ENCODE assay signal across 16 cellular contexts in the genomic region with DNA sequence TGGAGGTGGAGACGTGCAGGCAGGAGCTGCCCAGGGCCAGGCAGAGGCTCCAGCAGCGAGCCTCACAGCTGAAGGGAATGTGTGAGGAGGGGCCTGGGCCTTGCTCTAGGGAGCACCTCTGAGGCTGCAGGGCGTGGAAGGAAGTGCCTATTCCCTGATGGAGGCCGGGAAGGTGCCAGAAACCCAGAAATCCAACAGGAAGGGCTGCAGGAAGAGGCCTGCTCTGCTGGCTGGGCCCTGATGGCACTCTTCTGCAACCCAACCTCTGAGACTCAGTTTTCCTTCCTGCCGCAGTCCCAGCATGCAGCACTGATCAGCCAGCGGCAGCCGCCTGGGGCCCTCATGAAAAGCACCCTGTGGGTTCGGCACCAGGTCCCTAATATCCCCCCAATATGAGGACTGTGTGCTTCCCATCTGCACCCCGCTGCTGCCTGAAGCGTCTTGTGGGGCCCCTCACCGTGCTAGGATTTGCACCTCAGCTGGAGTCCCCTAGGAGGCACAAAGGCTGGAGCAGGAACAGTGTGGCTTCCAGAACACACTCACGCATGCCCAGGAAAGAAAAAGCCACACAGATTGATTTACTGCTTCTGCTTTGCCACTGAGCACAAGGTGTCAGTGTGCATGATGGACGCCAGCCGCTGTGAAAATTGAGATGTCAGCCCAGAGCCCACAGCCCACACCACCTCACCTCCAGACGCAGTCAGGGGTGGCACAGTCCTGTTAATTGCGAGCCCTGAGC. TPM values are rescaled to one million over a fixed set of nuclear protein-coding genes. Genes with fewer than 3 reads are reported as not detected.
DNase-seq lines count a peak whose midpoint lies in the region; ATAC-seq, FAIRE-seq and TF ChIP-seq lines count a peak whose summit lies in the region.
"Had no signal": no experiment of that assay in that cellular context is flagged by ENCODE, and none has a peak within 500 bp of the region (broad histone marks: within the 10 kb centered on the region; RNA-seq: fewer than 3 reads in every experiment).

No MANE protein-coding gene starts in this region.

- CTCF ChIA-PET in H1 (lab: Charles Lee; ENCODE audit: partially characterized antibody): interaction anchor here (1.0 to 2.7 kb wide), 6 partner anchors 20 to 49 kb away, joined by 3 to 7 read pairs (median 6); no protein-coding TSS in a partner anchor

- H3K4me2 ChIP-seq in H1 (ENCODE audit: insufficient read depth in 1 of 2, low read depth in 2 of 2, low read length in 2 of 2) (no peak overlapping the region), neuronal stem cell (ENCODE audit: insufficient read depth, low read length, poor library complexity, severe bottlenecking) (no peak overlapping the region)

- no peak overlapping the region for H2BK120ac ChIP-seq in H1 (replicated peaks; ENCODE audit: low read depth, low read length)
- H2BK120ac ChIP-seq in neuronal stem cell (ENCODE audit: low read depth, low read length): no peak overlapping the region

- TF ChIP-seq RAD21 in H1 (IDR thresholded peaks at IDR 0.05 in 1 of 2, conservative IDR thresholded peaks at IDR 0.05 in 1 of 2; ENCODE audit: low read depth in 2 of 2, low read length in 2 of 2): no peak

- H3K56ac ChIP-seq in H1 (replicated peaks; ENCODE audit: insufficient read length, low read depth, low read length): no peak overlapping the region

- H2BK5ac ChIP-seq in H1 (ENCODE audit: low read depth, low read length) (no peak overlapping the region), neuronal stem cell (ENCODE audit: low read length) (no peak overlapping the region)

- TF ChIP-seq POLR2A in H1 (IDR thresholded peaks at IDR 0.05; ENCODE audit: control extremely low read depth in 1 of 2, low read depth in 2 of 2, low read length in 2 of 2): no peak

- H3K14ac ChIP-seq in H1 (ENCODE audit: insufficient read length) (no peak overlapping the region), neuronal stem cell (ENCODE audit: low read length) (peak overlapping the region; percentile 71)

- no peaks in the 10 kb centered on the region for H3K36me3 ChIP-seq in H1 (ENCODE audit: control insufficient read depth in 2 of 4, insufficient read depth in 4 of 4, low read length in 3 of 4)
- no peaks in the 10 kb centered on the region for H3K36me3 ChIP-seq in neuronal stem cell (replicated peaks in 1 of 2; ENCODE audit: control insufficient read depth in 2 of 2, insufficient read depth in 2 of 2, low read length in 2 of 2)
- H3K36me3 ChIP-seq: prostate gland had no signal

- H2BK12ac ChIP-seq in H1 (ENCODE audit: low read depth, low read length) (no peak overlapping the region; the same call in 1 of the 2 replicates), neuronal stem cell (ENCODE audit: low read length) (no peak overlapping the region)

- H4K8ac ChIP-seq in H1 (ENCODE audit: extremely low read depth, insufficient read depth, low read length): no peak overlapping the region; the same call in 1 of the 2 replicates
- no peak overlapping the region for H4K8ac ChIP-seq in neuronal stem cell (ENCODE audit: low read depth, low read length)

- H3K9ac ChIP-seq in H1 (replicated peaks in 1 of 4; ENCODE audit: extremely low read depth in 1 of 4, low read depth in 3 of 4, low read length in 3 of 4): no peak overlapping the region
- H3K9ac ChIP-seq in neuronal stem cell (ENCODE audit: low read depth, low read length, poor library complexity): peak overlapping the region; percentile 68

- H3K27ac ChIP-seq in H1 (ENCODE audit: low read depth, low read length) (no peak overlapping the region), neuronal stem cell (replicated peaks; ENCODE audit: low read length) (no peak overlapping the region)
- H3K27ac ChIP-seq: prostate gland had no signal

- H3K18ac ChIP-seq in H1 (ENCODE audit: extremely low read depth, low read length): no peak overlapping the region
- peak overlapping the region; percentile 87 for H3K18ac ChIP-seq in neuronal stem cell (ENCODE audit: low read length)

- no peaks in the 10 kb centered on the region for H3K23me2 ChIP-seq in H1 (ENCODE audit: low read depth, low read length)

- H3K4me1 ChIP-seq in H1 (replicated peaks in 1 of 4; ENCODE audit: control insufficient read depth in 3 of 4, insufficient read depth in 4 of 4, low read length in 3 of 4) (peaks cover 0 to 15% (median 5%) of the 10 kb centered on the region in 4 experiments; a peak in 5 of 7 replicates), neuronal stem cell (ENCODE audit: control insufficient read depth in 2 of 2, insufficient read depth in 1 of 2, low read depth in 1 of 2, low read length in 2 of 2) (peaks cover 0 to 12% of the 10 kb centered on the region in 2 donors)
- H3K4me1 ChIP-seq: prostate gland had no signal

- no peaks in the 10 kb centered on the region for H3K79me2 ChIP-seq in H1 (ENCODE audit: control insufficient read depth in 1 of 2, insufficient read depth in 2 of 2, low read length in 2 of 2)

- no peak for ATAC-seq in GM21786 (IDR thresholded peaks at IDR 0.05; ENCODE audit: unreplicated experiment)
- ATAC-seq in HG03354 (IDR thresholded peaks at IDR 0.05; ENCODE audit: poor library complexity, severe bottlenecking, unreplicated experiment): no peak
- ATAC-seq in HG03039 (IDR thresholded peaks at IDR 0.05; ENCODE audit: unreplicated experiment): no peak
- ATAC-seq: stimulated activated effector memory CD8-positive, alpha-beta T cell treated with anti-CD3 and anti-CD28 coated beads, Interleukin-12 subunit alpha, Interleukin-12 subunit beta, amount 100 ng/mL, for 72 hours had no signal

- WGBS in H1 (ENCODE audit: extremely low coverage in 1 of 2, insufficient coverage in 1 of 2, insufficient read length in 1 of 2, insufficient replicate concordance in 2 of 2, low coverage in 1 of 2, low lambda C conversion rate in 2 of 2, missing lambda C conversion rate in 1 of 2), 2 experiments: 66% methylated on average over 15 of the region's 16 CpGs; no CpG with 5 or more reads in 1 of the 2 experiments
- no CpG with 5 or more reads among the region's 16 CpGs for WGBS in neuronal stem cell (ENCODE audit: extremely low coverage in 2 of 2, insufficient read length in 2 of 2, insufficient replicate concordance in 1 of 2), 2 donors

- H3K79me1 ChIP-seq in H1 (ENCODE audit: low read depth, low read length): no peaks in the 10 kb centered on the region
- no peaks in the 10 kb centered on the region for H3K79me1 ChIP-seq in neuronal stem cell (ENCODE audit: low read depth, low read length)

- H2AFZ ChIP-seq in H1 (ENCODE audit: low read length): no peak overlapping the region
- no peak overlapping the region for H2AFZ ChIP-seq in neuronal stem cell (ENCODE audit: low read length)

- H4K20me1 ChIP-seq in H1 (replicated peaks in 1 of 2; ENCODE audit: control insufficient read depth in 1 of 2, insufficient read depth in 2 of 2, low read length in 2 of 2): no peaks in the 10 kb centered on the region

- H3K27me3 ChIP-seq in H1 (replicated peaks in 1 of 4; ENCODE audit: control insufficient read depth in 3 of 4, extremely low read depth in 1 of 4, insufficient read depth in 3 of 4, low read length in 3 of 4) (no peaks in the 10 kb centered on the region), neuronal stem cell (ENCODE audit: control insufficient read depth in 3 of 3, insufficient read depth in 3 of 3, low read depth in 1 of 3, low read length in 3 of 3) (peaks cover 0 to 3% (median 2%) of the 10 kb centered on the region in 3 experiments)

- H4K91ac ChIP-seq in H1 (replicated peaks; ENCODE audit: insufficient read length, low read length): peak overlapping the region; percentile 7
- H4K91ac ChIP-seq in neuronal stem cell (ENCODE audit: low read depth, low read length, poor library complexity): no peak overlapping the region

- TF ChIP-seq EP300 in H1 (IDR thresholded peaks at IDR 0.05; ENCODE audit: borderline replicate concordance in 1 of 2, low read depth in 2 of 2, low read length in 2 of 2): no peak

- H2BK15ac ChIP-seq in H1 (ENCODE audit: low read length) (no peak overlapping the region), neuronal stem cell (ENCODE audit: low read length) (no peak overlapping the region)

- no peak overlapping the region for H2AK5ac ChIP-seq in H1 (ENCODE audit: low read depth, low read length)
- H2AK5ac ChIP-seq in neuronal stem cell (ENCODE audit: low read depth, low read length): peak overlapping the region; percentile 75

- no peak for FAIRE-seq in H1 (lab: Jason Lieb, UNC)

- H3K23ac ChIP-seq in H1 (ENCODE audit: insufficient read length) (no peak overlapping the region), neuronal stem cell (ENCODE audit: low read depth, low read length, poor library complexity) (no peak overlapping the region)

- POLR2A ChIA-PET in H1 (lab: Charles Lee; ENCODE audit: partially characterized antibody): interaction anchor here (1.2 kb wide), 1 partner anchor 57 kb away, joined by 3 read pairs; no protein-coding TSS in a partner anchor

- no peak overlapping the region for H3K4me3 ChIP-seq in H1 (ENCODE audit: extremely low read depth in 1 of 4, insufficient read depth in 2 of 4, low read depth in 3 of 4, low read length in 4 of 4)
- no peak overlapping the region for H3K4me3 ChIP-seq in neuronal stem cell (ENCODE audit: low read length in 2 of 2)
- H3K4me3 ChIP-seq: prostate gland had no signal

- DNase-seq in 8988T: peak; percentile 27
- DNase-seq in ELF-1 (ENCODE audit: low read depth, low spot score): peak; percentile 42
- no peak for DNase-seq in H1 (ENCODE audit: low read depth in 1 of 2, low spot score in 2 of 2)
- no peak for DNase-seq in neuronal stem cell (ENCODE audit: low spot score)
- DNase-seq in NCI-H2107 treated with DMSO at 0.1 percent for 48 hours (lab: John Stamatoyannopoulos, UW; ENCODE audit: unreplicated experiment): no peak
- DNase-seq: C1 segment of cervical spinal cord; GDM1; HFFc6; midbrain; NCI-H1048; stimulated activated CD4-positive, alpha-beta T cell treated with anti-CD3 and anti-CD28 coated beads, Interleukin-2, amount 100 ng/mL, for 24 hours had no signal

- peak overlapping the region; percentile 6 for H4K5ac ChIP-seq in H1 (ENCODE audit: insufficient read length, low read depth, low read length)

- H3K9me3 ChIP-seq in H1 (ENCODE audit: insufficient read depth in 2 of 2, low read depth in 1 of 2, low read length in 1 of 2): no peaks in the 10 kb centered on the region
- H3K9me3 ChIP-seq in neuronal stem cell (replicated peaks in 1 of 2; ENCODE audit: control insufficient read depth in 2 of 2, insufficient read depth in 1 of 2, low read depth in 1 of 2, low read length in 2 of 2): no peaks in the 10 kb centered on the region
- H3K9me3 ChIP-seq: prostate gland had no signal

- no peak for TF ChIP-seq CTCF in H1 (IDR thresholded peaks at IDR 0.05; ENCODE audit: control extremely low read depth in 1 of 3, insufficient read depth in 1 of 3, low read depth in 1 of 3, low read length in 3 of 3)

- no peak overlapping the region for H2BK20ac ChIP-seq in H1 (ENCODE audit: low read length)

- H3K4ac ChIP-seq in H1 (replicated peaks; ENCODE audit: insufficient read length, low read depth, low read length) (no peak overlapping the region), neuronal stem cell (ENCODE audit: low read length) (no peak overlapping the region)

RNA-seq across cellular contexts. Expression of gene RASGEF1A, which starts 15.8 kb away (rescaled TPM):
- 13.3 and 13.4 TPM in 2 replicates for total RNA-seq in H1 (2021; fragmentation: NEBNext Ultra II Directional; extraction: Animal tissue kit (Norgen Biotek cat#: 25700))
- 25.6 and 30.7 TPM in 2 replicates for polyA plus RNA-seq in H1 (2011; rRNA removed)
- polyA plus RNA-seq in H1 (2011; cell fraction: cytosol; rRNA removed): 32.7 TPM
- 53.0 TPM for polyA plus RNA-seq in H1 (2011; cell fraction: nucleus; rRNA removed)
- 9.2 to 19.0 TPM (median 16.3 TPM) in 4 replicates for polyA plus RNA-seq in H1 (2012, experiment 1 of 2)
- polyA plus RNA-seq in H1 (2012, experiment 2 of 2): 12.0 TPM
- polyA plus RNA-seq in H1 (2013, experiment 1 of 2): 8.6 TPM
- 7.8 TPM for polyA plus RNA-seq in H1 (2013, experiment 2 of 2)
- polyA minus RNA-seq in H1 (2011; rRNA and poly(A)+ RNA removed): 27.7 and 30.0 TPM in 2 replicates
- polyA minus RNA-seq in H1 (2011; cell fraction: cytosol; rRNA and poly(A)+ RNA removed): 26.3 TPM
- polyA minus RNA-seq in H1 (2011; cell fraction: nucleus; rRNA and poly(A)+ RNA removed): 26.0 TPM
- 3.5 TPM for polyA plus RNA-seq in neuronal stem cell (2013, experiment 1 of 2)
- polyA plus RNA-seq in neuronal stem cell (2013, experiment 2 of 2): 3.6 TPM
- total RNA-seq: HFFc6 had no signal

Comparison
In these comparisons a context has a peak if more than half of its experiments do, and no peak if none do; other contexts are left out.
1. DNase-seq: peak in 8988T (single experiment) and ELF-1 (single experiment); none in H1 (0 of 2), neuronal stem cell (single experiment) and NCI-H2107 treated with DMSO at 0.1 percent for 48 hours (single experiment).